19 cellular contexts compared by ENCODE assay signal in genomic region chr2:107276034-107276433, GRCh38.
"Had no signal": no experiment of that assay in that cellular context is flagged by ENCODE, and none has a peak within 500 bp of the region (broad histone marks: within the 10 kb centered on the region; RNA-seq: fewer than 3 reads in every experiment).

No MANE protein-coding gene starts in this region.

- ATAC-seq: effector memory CD8-positive, alpha-beta T cell; gastrocnemius medialis; left cardiac atrium; lower lobe of right lung; psoas muscle had no signal

- DNase-seq: effector memory CD8-positive, alpha-beta T cell; gastrocnemius medialis; glutamatergic neuron; immature natural killer cell; left cardiac atrium; left ventricle myocardium inferior; lower lobe of right lung; midbrain; occipital lobe; psoas muscle; sigmoid colon; small intestine; stimulated activated CD4-positive, alpha-beta T cell treated with anti-CD3 and anti-CD28 coated beads, Interleukin-12 subunit alpha, Interleukin-12 subunit beta, amount 100 ng/mL, for 4 hours; stimulated activated naive CD4-positive, alpha-beta T cell; stomach; substantia nigra; trophoblast cell had no signal

- H3K4me3 ChIP-seq: esophagus muscularis mucosa, gastrocnemius medialis, left ventricle myocardium inferior, lower lobe of right lung, psoas muscle, right atrium auricular region, sigmoid colon, stomach had no signal
